ENCODE assay signal across 8 cellular contexts in genomic region chr6:30913721-30914075, GRCh38. TPM values are rescaled to one million over a fixed set of nuclear protein-coding genes. Genes with fewer than 3 reads are reported as not detected.
DNase-seq lines count a peak whose midpoint lies in the region; ATAC-seq, FAIRE-seq and TF ChIP-seq lines count a peak whose summit lies in the region.

No MANE protein-coding gene starts in this region.

- TF ChIP-seq CTCF in GM06990 (IDR thresholded peaks at IDR 0.05; ENCODE audit: insufficient read depth, low read length, poor library complexity, severe bottlenecking) (no peak), LNCaP clone FGC (IDR thresholded peaks at IDR 0.05; ENCODE audit: control insufficient read depth, extremely low read depth, insufficient read depth) (no peak), endothelial cell of umbilical vein (IDR thresholded peaks at IDR 0.05; ENCODE audit: extremely low read depth in 1 of 2, insufficient read depth in 1 of 2, low read depth in 1 of 2, low read length in 2 of 2) (no peak), neutrophil (IDR thresholded peaks at IDR 0.05) (no peak), omental fat pad (IDR thresholded peaks at IDR 0.05) (no peak)

- ATAC-seq in omental fat pad (ENCODE audit: low FRiP score) = no peak

- CTCF ChIA-PET in endothelial cell of umbilical vein (lab: Charles Lee) = interaction anchor here (0.6 to 7.6 kb wide), 29 partner anchors 9 to 431 kb away, joined by 3 to 142 read pairs (median 4); partner anchors contain the start of genes DDR1, DHX16 and PSORS1C1

- BruUV-seq in endothelial cell of umbilical vein (replicated peaks; lab: Mats Ljungman, UMichigan) = TSS peak; percentile 22

- peak overlapping the region; percentile 65 for H3K4me3 ChIP-seq in GM06990 (replicated peaks; ENCODE audit: low read depth, low read length)
- H3K4me3 ChIP-seq in LNCaP clone FGC (ENCODE audit: low read depth, low read length) = peak overlapping the region; percentile 58
- peak overlapping the region in 2 of 3 experiments; percentile 37 to 44 for H3K4me3 ChIP-seq in endothelial cell of umbilical vein (replicated peaks in 1 of 3; ENCODE audit: insufficient read depth in 1 of 3, low read depth in 1 of 3, low read length in 3 of 3)
- peak overlapping the region; percentile 75 to 92 for H3K4me3 ChIP-seq in neutrophil (ENCODE audit: low read depth in 1 of 2, low read length in 1 of 2)

- H3K4me2 ChIP-seq in endothelial cell of umbilical vein (ENCODE audit: insufficient read depth, low read length) = peak overlapping the region; percentile 50

- TF ChIP-seq POLR2A in endothelial cell of umbilical vein (IDR thresholded peaks at IDR 0.05; ENCODE audit: low read depth, low read length) = no peak

- peak overlapping the region; percentile 45 for H3K9ac ChIP-seq in endothelial cell of umbilical vein (replicated peaks; ENCODE audit: extremely low read depth, insufficient read depth, low read length)

- no peaks in the 10 kb centered on the region for H4K20me1 ChIP-seq in endothelial cell of umbilical vein (replicated peaks; ENCODE audit: control insufficient read depth, extremely low read depth, insufficient read depth, low read length)

- H3K9me3 ChIP-seq in endothelial cell of umbilical vein (replicated peaks; ENCODE audit: control insufficient read depth, insufficient read depth, low read length) (no peaks in the 10 kb centered on the region), neutrophil (no peaks in the 10 kb centered on the region)

- H3K4me1 ChIP-seq in endothelial cell of umbilical vein (ENCODE audit: control insufficient read depth, extremely low read depth, insufficient read depth, low read length) (peaks cover 29% of the 10 kb centered on the region), neutrophil (ENCODE audit: control insufficient read depth in 1 of 2, insufficient read depth in 1 of 2, low read depth in 1 of 2, low read length in 1 of 2) (peaks cover 17 to 18% of the 10 kb centered on the region in 2 experiments)

- no peaks in the 10 kb centered on the region for H3K9me1 ChIP-seq in endothelial cell of umbilical vein (replicated peaks; ENCODE audit: control insufficient read depth, extremely low read depth, insufficient read depth, low read length)

- no peak for DNase-seq in GM06990 (ENCODE audit: extremely low read depth, insufficient read length)
- no peak for DNase-seq in LNCaP clone FGC (ENCODE audit: low read depth)
- DNase-seq in endothelial cell of umbilical vein (ENCODE audit: low read depth, low spot score) = no peak
- DNase-seq in omental fat pad (ENCODE audit: low spot score) = no peak
- DNase-seq in NCI-H345 treated with DMSO at 0.1 percent for 48 hours (lab: John Stamatoyannopoulos, UW; ENCODE audit: unreplicated experiment) = no peak
- no peak for DNase-seq in NCI-H2029 (lab: John Stamatoyannopoulos, UW)
- no peak for DNase-seq in stimulated activated CD4-positive, alpha-beta T cell treated with anti-CD3 and anti-CD28 coated beads, Interleukin-15, amount 100 ng/mL, for 24 hours

- dilution Hi-C loops in endothelial cell of umbilical vein (cut with MboI; ENCODE audit: extremely low pct_ligation_motif_present, low sequenced_read_pairs) = no loop called here

- intact Hi-C loops in endothelial cell of umbilical vein (cut with micrococcal nuclease) = loop anchor here (1.0 kb wide), 1 partner anchor 85 kb away; no protein-coding TSS in a partner anchor

- no peak for FAIRE-seq in endothelial cell of umbilical vein (lab: Jason Lieb, UNC)

- peaks cover 8% of the 10 kb centered on the region for H3K79me2 ChIP-seq in endothelial cell of umbilical vein (ENCODE audit: control insufficient read depth, insufficient read depth, low read length)

- peak overlapping the region; percentile 67 for H3K27ac ChIP-seq in endothelial cell of umbilical vein (ENCODE audit: insufficient read depth, low read depth, low read length)
- peak overlapping the region; percentile 35 for H3K27ac ChIP-seq in neutrophil

- H3K36me3 ChIP-seq in GM06990 (ENCODE audit: control insufficient read depth, insufficient read depth, low read length) = peaks cover 24% of the 10 kb centered on the region
- H3K36me3 ChIP-seq in endothelial cell of umbilical vein (ENCODE audit: control insufficient read depth in 2 of 2, extremely low read depth in 1 of 2, insufficient read depth in 2 of 2, low read length in 2 of 2) = peaks cover 7 to 31% of the 10 kb centered on the region in 2 experiments
- H3K36me3 ChIP-seq in neutrophil = peaks cover 22% of the 10 kb centered on the region

- H2AFZ ChIP-seq in endothelial cell of umbilical vein (ENCODE audit: low read depth, low read length) = peak overlapping the region; percentile 85

- H3K27me3 ChIP-seq in GM06990 (replicated peaks; ENCODE audit: control insufficient read depth, insufficient read depth, low read length) = no peaks in the 10 kb centered on the region
- no peaks in the 10 kb centered on the region for H3K27me3 ChIP-seq in endothelial cell of umbilical vein (ENCODE audit: control insufficient read depth in 2 of 2, insufficient read depth in 2 of 2, low read length in 2 of 2)
- no peaks in the 10 kb centered on the region for H3K27me3 ChIP-seq in neutrophil

- POLR2A ChIA-PET in endothelial cell of umbilical vein (lab: Charles Lee) = interaction anchor here (0.6 to 0.9 kb wide), 2 partner anchors 85 to 102 kb away, joined by 3 read pairs; no protein-coding TSS in a partner anchor

TF ChIP-seq in endothelial cell of umbilical vein, 7 proteins besides CTCF, POLR2A, EP300 and RAD21 (continues in another document):
- TF ChIP-seq FOS (IDR thresholded peaks at IDR 0.05; ENCODE audit: borderline replicate concordance, insufficient read depth, low read length) (no peak), MYC (IDR thresholded peaks at IDR 0.05; ENCODE audit: low read depth, low read length) (no peak), GATA2 (IDR thresholded peaks at IDR 0.05; ENCODE audit: insufficient read depth, insufficient read length, low read depth, low read length) (no peak), MAX (IDR thresholded peaks at IDR 0.05; ENCODE audit: insufficient read depth, insufficient read length) (no peak), JUN (IDR thresholded peaks at IDR 0.05; ENCODE audit: borderline replicate concordance, insufficient read depth, insufficient read length, low read depth) (no peak)

RNA-seq across cellular contexts. Expression of gene VARS2, which starts 0.3 kb away (rescaled TPM):
- total RNA-seq in endothelial cell of umbilical vein (32.5 and 34.3 TPM in 2 replicates), omental fat pad (10 to 100 TPM; 14.0 to 18.8 (median 16.6) TPM)
- 17.8 TPM in 2 replicates for polyA plus RNA-seq in endothelial cell of umbilical vein
- 10.1 and 10.8 TPM in 2 replicates for polyA plus RNA-seq in endothelial cell of umbilical vein (2011; cell fraction: cytosol; rRNA removed)
- 150 and 154 TPM in 2 replicates for polyA plus RNA-seq in endothelial cell of umbilical vein (2011; cell fraction: nucleus; rRNA removed)
- 17.6 and 19.1 TPM in 2 replicates for polyA plus RNA-seq in endothelial cell of umbilical vein (2012)
- polyA minus RNA-seq in endothelial cell of umbilical vein = 23.0 and 30.0 TPM in 2 replicates
- polyA minus RNA-seq in endothelial cell of umbilical vein (2011; cell fraction: cytosol; rRNA and poly(A)+ RNA removed) = 9.2 TPM
- 15.0 and 20.7 TPM in 2 replicates for polyA minus RNA-seq in endothelial cell of umbilical vein (2011; cell fraction: nucleus; rRNA and poly(A)+ RNA removed)

RNA-seq across cellular contexts. Expression of gene GTF2H4, which starts 5.7 kb away (rescaled TPM):
- total RNA-seq in endothelial cell of umbilical vein (51.0 and 52.6 TPM in 2 replicates), omental fat pad (10 to 100 TPM; 10.3 to 22.2 (median 14.7) TPM)
- 40.5 and 40.8 TPM in 2 replicates for polyA plus RNA-seq in endothelial cell of umbilical vein
- 32.2 and 35.5 TPM in 2 replicates for polyA plus RNA-seq in endothelial cell of umbilical vein (2011; cell fraction: cytosol; rRNA removed)
- polyA plus RNA-seq in endothelial cell of umbilical vein (2011; cell fraction: nucleus; rRNA removed) = 184 and 233 TPM in 2 replicates
- 30.4 and 34.4 TPM in 2 replicates for polyA plus RNA-seq in endothelial cell of umbilical vein (2012)
- 43.1 and 55.4 TPM in 2 replicates for polyA minus RNA-seq in endothelial cell of umbilical vein
- polyA minus RNA-seq in endothelial cell of umbilical vein (2011; cell fraction: cytosol; rRNA and poly(A)+ RNA removed) = 9.6 TPM
- polyA minus RNA-seq in endothelial cell of umbilical vein (2011; cell fraction: nucleus; rRNA and poly(A)+ RNA removed) = 29.4 and 32.4 TPM in 2 replicates

RNA-seq across cellular contexts. Expression of gene SFTA2, which starts 18.3 kb away (rescaled TPM):
- total RNA-seq in endothelial cell of umbilical vein (not detected in 2 replicates), omental fat pad (not detected)
- not detected in 2 replicates for polyA plus RNA-seq in endothelial cell of umbilical vein
- polyA plus RNA-seq in endothelial cell of umbilical vein (2011; cell fraction: cytosol; rRNA removed) = not detected in 2 replicates
- not detected in 2 replicates for polyA plus RNA-seq in endothelial cell of umbilical vein (2011; cell fraction: nucleus; rRNA removed)
- not detected in 2 replicates for polyA plus RNA-seq in endothelial cell of umbilical vein (2012)
- not detected in 2 replicates for polyA minus RNA-seq in endothelial cell of umbilical vein
- not detected for polyA minus RNA-seq in endothelial cell of umbilical vein (2011; cell fraction: cytosol; rRNA and poly(A)+ RNA removed)
- not detected in 2 replicates for polyA minus RNA-seq in endothelial cell of umbilical vein (2011; cell fraction: nucleus; rRNA and poly(A)+ RNA removed)

RNA-seq across cellular contexts. Expression of gene MUCL3, which starts 27.1 kb away (rescaled TPM):
- total RNA-seq in endothelial cell of umbilical vein (not detected in 2 replicates), omental fat pad (under 1 TPM in 1 of 4 donors, not detected in 3; 0.19 TPM)
- polyA plus RNA-seq in endothelial cell of umbilical vein = not detected in 2 replicates
- polyA plus RNA-seq in endothelial cell of umbilical vein (2011; cell fraction: cytosol; rRNA removed) = not detected in 2 replicates
- not detected in 2 replicates for polyA plus RNA-seq in endothelial cell of umbilical vein (2011; cell fraction: nucleus; rRNA removed)
- not detected in 2 replicates for polyA plus RNA-seq in endothelial cell of umbilical vein (2012)
- not detected in 2 replicates for polyA minus RNA-seq in endothelial cell of umbilical vein
- polyA minus RNA-seq in endothelial cell of umbilical vein (2011; cell fraction: cytosol; rRNA and poly(A)+ RNA removed) = not detected
- not detected in 2 replicates for polyA minus RNA-seq in endothelial cell of umbilical vein (2011; cell fraction: nucleus; rRNA and poly(A)+ RNA removed)

RNA-seq across cellular contexts. Expression of gene DDR1, which starts 29.4 kb away (rescaled TPM):
- total RNA-seq in endothelial cell of umbilical vein (17.7 and 22.9 TPM in 2 replicates), omental fat pad (10 to 100 TPM in 3 of 4 donors, 1 to 10 TPM in 1; 9.9 to 77.3 (median 48.7) TPM)
- polyA plus RNA-seq in endothelial cell of umbilical vein = 8.8 and 10.6 TPM in 2 replicates
- polyA plus RNA-seq in endothelial cell of umbilical vein (2011; cell fraction: cytosol; rRNA removed) = 4.9 and 6.8 TPM in 2 replicates
- polyA plus RNA-seq in endothelial cell of umbilical vein (2011; cell fraction: nucleus; rRNA removed) = 19.8 and 24.8 TPM in 2 replicates
- polyA plus RNA-seq in endothelial cell of umbilical vein (2012) = 8.8 and 14.7 TPM in 2 replicates
- 14.7 and 20.9 TPM in 2 replicates for polyA minus RNA-seq in endothelial cell of umbilical vein
- polyA minus RNA-seq in endothelial cell of umbilical vein (2011; cell fraction: cytosol; rRNA and poly(A)+ RNA removed) = 31.4 TPM
- 7.0 and 10.5 TPM in 2 replicates for polyA minus RNA-seq in endothelial cell of umbilical vein (2011; cell fraction: nucleus; rRNA and poly(A)+ RNA removed)
